ENCODE assay signal across 8 cellular contexts in genomic region chr3:169041677-169042171, GRCh38.
DNase-seq lines count a peak whose midpoint lies in the region; ATAC-seq and TF ChIP-seq lines count a peak whose summit lies in the region.

No MANE protein-coding gene starts in this region.

- intact Hi-C loops in stomach (cut with DNase I; ENCODE audit: low total_unique reads) = no loop called here
- intact Hi-C loops in activated naive CD4-positive, alpha-beta T cell treated with anti-CD3 and anti-CD28 coated beads for 36 hours (cut with micrococcal nuclease) = no loop called here

- TF ChIP-seq EP300 in SK-N-SH (IDR thresholded peaks at IDR 0.05; ENCODE audit: borderline replicate concordance in 1 of 2, low read depth in 1 of 2, low read length in 1 of 2) (no peak), stomach (IDR thresholded peaks at IDR 0.05) (no peak)

- H3K4me3 Mint-ChIP-seq in activated naive CD4-positive, alpha-beta T cell treated with anti-CD3 and anti-CD28 coated beads for 36 hours = no peak overlapping the region

- CTCF ChIA-PET in SK-N-SH (lab: Yijun Ruan, JAX) = interaction anchor here (0.6 to 3.4 kb wide), 16 partner anchors 9 to 735 kb away, joined by 3 to 21 read pairs (median 4); no protein-coding TSS in a partner anchor
- CTCF ChIA-PET in activated naive CD4-positive, alpha-beta T cell treated with anti-CD3 and anti-CD28 coated beads for 36 hours (lab: Charles Lee) = interaction anchor here (1.3 kb wide), 2 partner anchors 11 to 12 kb away, joined by 3 to 4 read pairs; no protein-coding TSS in a partner anchor

- no peaks in the 10 kb centered on the region for H3K27me3 Mint-ChIP-seq in activated naive CD4-positive, alpha-beta T cell treated with anti-CD3 and anti-CD28 coated beads for 36 hours (ENCODE audit: low read depth)

- no peak for TF ChIP-seq POLR2A in stomach (IDR thresholded peaks at IDR 0.05)

- no peaks in the 10 kb centered on the region for H3K9me3 ChIP-seq in cardiac muscle cell (ENCODE audit: low read depth)
- H3K9me3 ChIP-seq in right atrium auricular region = no peaks in the 10 kb centered on the region
- H3K9me3 ChIP-seq in SK-N-SH = no peaks in the 10 kb centered on the region
- no peaks in the 10 kb centered on the region for H3K9me3 ChIP-seq in stomach

- peak; percentile 52 for ATAC-seq in foreskin keratinocyte
- ATAC-seq in HG02678 (IDR thresholded peaks at IDR 0.05; ENCODE audit: unreplicated experiment) = no peak

- no peak overlapping the region for H3K27ac Mint-ChIP-seq in activated naive CD4-positive, alpha-beta T cell treated with anti-CD3 and anti-CD28 coated beads for 36 hours

- peak; percentile 51 for TF ChIP-seq RAD21 in SK-N-SH (IDR thresholded peaks at IDR 0.05; ENCODE audit: low read length)

- no peak overlapping the region for H3K4me2 ChIP-seq in SK-N-SH

- H3K36me3 ChIP-seq in cardiac muscle cell = no peaks in the 10 kb centered on the region
- no peaks in the 10 kb centered on the region for H3K36me3 ChIP-seq in right atrium auricular region
- H3K36me3 ChIP-seq in SK-N-SH (replicated peaks in 1 of 2; ENCODE audit: control insufficient read depth in 1 of 2, insufficient read depth in 2 of 2, low read length in 1 of 2) = no peaks in the 10 kb centered on the region
- H3K36me3 ChIP-seq in stomach = no peaks in the 10 kb centered on the region

- H3K4me1 Mint-ChIP-seq in activated naive CD4-positive, alpha-beta T cell treated with anti-CD3 and anti-CD28 coated beads for 36 hours (ENCODE audit: low read depth) = no peaks in the 10 kb centered on the region

- H3F3A ChIP-seq in SK-N-SH (replicated peaks; ENCODE audit: insufficient read depth) = peaks cover 30% of the 10 kb centered on the region

- no peaks in the 10 kb centered on the region for H3K4me1 ChIP-seq in cardiac muscle cell (ENCODE audit: low read depth)
- no peaks in the 10 kb centered on the region for H3K4me1 ChIP-seq in right atrium auricular region
- H3K4me1 ChIP-seq in SK-N-SH (ENCODE audit: control insufficient read depth in 1 of 2, insufficient read depth in 2 of 2, low read depth in 1 of 2, low read length in 1 of 2) = peaks cover 0 to 6% of the 10 kb centered on the region in 2 experiments; a peak in 1 of 4 replicates
- peaks cover 25% of the 10 kb centered on the region for H3K4me1 ChIP-seq in foreskin keratinocyte
- H3K4me1 ChIP-seq in stomach = no peaks in the 10 kb centered on the region

- DNase-seq in cardiac muscle cell (ENCODE audit: low read depth in 1 of 2, low spot score in 1 of 2) (peak; percentile 25 to 71), right atrium auricular region (ENCODE audit: low spot score) (no peak), SK-N-SH (peak; percentile 3), foreskin keratinocyte (peak in 1 of 2 donors; percentile 46), stomach (no peak), NCI-H128 (lab: John Stamatoyannopoulos, UW; ENCODE audit: unreplicated experiment) (no peak)
- DNase-seq in activated naive CD4-positive, alpha-beta T cell treated with anti-CD3 and anti-CD28 coated beads for 36 hours = no peak

- H3K36me3 Mint-ChIP-seq in activated naive CD4-positive, alpha-beta T cell treated with anti-CD3 and anti-CD28 coated beads for 36 hours (ENCODE audit: low read depth) = no peaks in the 10 kb centered on the region

- TF ChIP-seq CTCF in cardiac muscle cell (IDR thresholded peaks at IDR 0.05; ENCODE audit: low read depth, low read length) = peak; percentile 64
- TF ChIP-seq CTCF in right atrium auricular region (IDR thresholded peaks at IDR 0.05) = peak in 1 of 2 donors; percentile 73
- peak; percentile 74 for TF ChIP-seq CTCF in SK-N-SH (IDR thresholded peaks at IDR 0.05)
- peak; percentile 80 for TF ChIP-seq CTCF in foreskin keratinocyte (conservative IDR thresholded peaks at IDR 0.05)
- peak in 5 of 7 experiments; percentile 30 to 66 (median 50) for TF ChIP-seq CTCF in stomach (IDR thresholded peaks at IDR 0.05)

- POLR2A ChIA-PET in SK-N-SH (lab: Yijun Ruan, JAX) = no interaction called here

- H2AFZ ChIP-seq in SK-N-SH (ENCODE audit: low read depth) = peak overlapping the region; percentile 81; the same call in 1 of the 2 replicates

- H3K27ac ChIP-seq in cardiac muscle cell = no peak overlapping the region
- no peak overlapping the region for H3K27ac ChIP-seq in right atrium auricular region
- no peak overlapping the region for H3K27ac ChIP-seq in SK-N-SH (ENCODE audit: low read depth in 2 of 2, low read length in 1 of 2)
- H3K27ac ChIP-seq in foreskin keratinocyte = no peak overlapping the region
- peak overlapping the region in 1 of 5 donors; percentile 20 for H3K27ac ChIP-seq in stomach

- H3K9ac ChIP-seq in SK-N-SH = no peak overlapping the region

- H3K9me2 ChIP-seq in SK-N-SH = no peaks in the 10 kb centered on the region

- no peaks in the 10 kb centered on the region for H3K9me3 Mint-ChIP-seq in activated naive CD4-positive, alpha-beta T cell treated with anti-CD3 and anti-CD28 coated beads for 36 hours

- no peak overlapping the region for H3K4me3 ChIP-seq in cardiac muscle cell
- no peak overlapping the region for H3K4me3 ChIP-seq in right atrium auricular region
- H3K4me3 ChIP-seq in SK-N-SH (ENCODE audit: low read depth in 2 of 2, low read length in 1 of 2) = no peak overlapping the region
- peak overlapping the region in 1 of 4 donors; percentile 8 for H3K4me3 ChIP-seq in stomach

- 19% methylated on average over 5 of the region's 5 CpGs for WGBS in SK-N-SH (ENCODE audit: low lambda C conversion rate)
- 20 to 35% (median 26%) methylated on average over 5 of the region's 5 CpGs for WGBS in stomach, 5 donors

- no peaks in the 10 kb centered on the region for H3K27me3 ChIP-seq in cardiac muscle cell
- H3K27me3 ChIP-seq in right atrium auricular region = no peaks in the 10 kb centered on the region
- no peaks in the 10 kb centered on the region for H3K27me3 ChIP-seq in SK-N-SH (ENCODE audit: insufficient read depth)
- H3K27me3 ChIP-seq in foreskin keratinocyte = no peaks in the 10 kb centered on the region
- no peaks in the 10 kb centered on the region for H3K27me3 ChIP-seq in stomach

- H4K20me1 ChIP-seq in SK-N-SH (ENCODE audit: insufficient read depth) = no peaks in the 10 kb centered on the region

- no peaks in the 10 kb centered on the region for H3K79me2 ChIP-seq in SK-N-SH (ENCODE audit: insufficient read depth)

TF ChIP-seq in SK-N-SH, 30 proteins besides CTCF, POLR2A, EP300 and RAD21 (continues in another document):
- no peak for TF ChIP-seq NFIC (IDR thresholded peaks at IDR 0.05; ENCODE audit: borderline replicate concordance)
- no peak for TF ChIP-seq MXI1 (IDR thresholded peaks at IDR 0.05; ENCODE audit: low read depth, low read length)
- TF ChIP-seq JUND (IDR thresholded peaks at IDR 0.05) = peak; percentile 77
- no peak for TF ChIP-seq MAX (IDR thresholded peaks at IDR 0.05; ENCODE audit: low read depth)
- peak; percentile 84 for TF ChIP-seq FOSL2 (IDR thresholded peaks at IDR 0.05; ENCODE audit: borderline replicate concordance, low read depth)
- no peak for TF ChIP-seq RXRA (IDR thresholded peaks at IDR 0.05; ENCODE audit: borderline replicate concordance, low read depth)
- TF ChIP-seq, protein P1, sequence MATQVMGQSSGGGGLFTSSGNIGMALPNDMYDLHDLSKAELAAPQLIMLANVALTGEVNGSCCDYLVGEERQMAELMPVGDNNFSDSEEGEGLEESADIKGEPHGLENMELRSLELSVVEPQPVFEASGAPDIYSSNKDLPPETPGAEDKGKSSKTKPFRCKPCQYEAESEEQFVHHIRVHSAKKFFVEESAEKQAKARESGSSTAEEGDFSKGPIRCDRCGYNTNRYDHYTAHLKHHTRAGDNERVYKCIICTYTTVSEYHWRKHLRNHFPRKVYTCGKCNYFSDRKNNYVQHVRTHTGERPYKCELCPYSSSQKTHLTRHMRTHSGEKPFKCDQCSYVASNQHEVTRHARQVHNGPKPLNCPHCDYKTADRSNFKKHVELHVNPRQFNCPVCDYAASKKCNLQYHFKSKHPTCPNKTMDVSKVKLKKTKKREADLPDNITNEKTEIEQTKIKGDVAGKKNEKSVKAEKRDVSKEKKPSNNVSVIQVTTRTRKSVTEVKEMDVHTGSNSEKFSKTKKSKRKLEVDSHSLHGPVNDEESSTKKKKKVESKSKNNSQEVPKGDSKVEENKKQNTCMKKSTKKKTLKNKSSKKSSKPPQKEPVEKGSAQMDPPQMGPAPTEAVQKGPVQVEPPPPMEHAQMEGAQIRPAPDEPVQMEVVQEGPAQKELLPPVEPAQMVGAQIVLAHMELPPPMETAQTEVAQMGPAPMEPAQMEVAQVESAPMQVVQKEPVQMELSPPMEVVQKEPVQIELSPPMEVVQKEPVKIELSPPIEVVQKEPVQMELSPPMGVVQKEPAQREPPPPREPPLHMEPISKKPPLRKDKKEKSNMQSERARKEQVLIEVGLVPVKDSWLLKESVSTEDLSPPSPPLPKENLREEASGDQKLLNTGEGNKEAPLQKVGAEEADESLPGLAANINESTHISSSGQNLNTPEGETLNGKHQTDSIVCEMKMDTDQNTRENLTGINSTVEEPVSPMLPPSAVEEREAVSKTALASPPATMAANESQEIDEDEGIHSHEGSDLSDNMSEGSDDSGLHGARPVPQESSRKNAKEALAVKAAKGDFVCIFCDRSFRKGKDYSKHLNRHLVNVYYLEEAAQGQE (IDR thresholded peaks at IDR 0.05; ENCODE audit: low read depth, low read length) = no peak
- TF ChIP-seq ELF1 (IDR thresholded peaks at IDR 0.05) = no peak
- TF ChIP-seq, protein P2, sequence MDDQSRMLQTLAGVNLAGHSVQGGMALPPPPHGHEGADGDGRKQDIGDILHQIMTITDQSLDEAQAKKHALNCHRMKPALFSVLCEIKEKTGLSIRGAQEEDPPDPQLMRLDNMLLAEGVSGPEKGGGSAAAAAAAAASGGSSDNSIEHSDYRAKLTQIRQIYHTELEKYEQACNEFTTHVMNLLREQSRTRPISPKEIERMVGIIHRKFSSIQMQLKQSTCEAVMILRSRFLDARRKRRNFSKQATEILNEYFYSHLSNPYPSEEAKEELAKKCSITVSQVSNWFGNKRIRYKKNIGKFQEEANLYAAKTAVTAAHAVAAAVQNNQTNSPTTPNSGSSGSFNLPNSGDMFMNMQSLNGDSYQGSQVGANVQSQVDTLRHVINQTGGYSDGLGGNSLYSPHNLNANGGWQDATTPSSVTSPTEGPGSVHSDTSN (IDR thresholded peaks at IDR 0.05) = no peak
- no peak for TF ChIP-seq RCOR1 (IDR thresholded peaks at IDR 0.05; ENCODE audit: low read length)
- TF ChIP-seq CHD2 (IDR thresholded peaks at IDR 0.05; ENCODE audit: low read length, partially characterized antibody) = no peak
- TF ChIP-seq FOXJ3 (CRISPR knock-in tag; IDR thresholded peaks at IDR 0.05) = no peak

Comparison
In these comparisons a context has a peak if more than half of its experiments do, and no peak if none do; other contexts are left out.
1. DNase-seq: peak in cardiac muscle cell (2 of 2) and SK-N-SH (single experiment); none in right atrium auricular region (single experiment), stomach (single experiment), NCI-H128 (single experiment) and activated naive CD4-positive, alpha-beta T cell treated with anti-CD3 and anti-CD28 coated beads for 36 hours (single experiment).